In genomic region chr19:46413262-46414031, GRCh38 we compare ENCODE assay signal across 1 cellular context.
TF ChIP-seq lines count a peak whose summit lies in the region.

TSS of gene CCDC8 (minus strand) at chr19:46413564. CDS start at chr19:46412810, 754 bp downstream.

TF ChIP-seq in H1, 55 proteins besides CTCF, POLR2A, EP300 and RAD21 (continued from another document):
- TF ChIP-seq RBBP5 (IDR thresholded peaks at IDR 0.05; ENCODE audit: borderline replicate concordance, low read depth, low read length) (0 out of 2 replicates have a peak, but pooled peaks have one; percentile 28), YY1 (IDR thresholded peaks at IDR 0.05; ENCODE audit: low read depth, low read length) (peak; percentile 83; the same call in 1 of the 2 replicates), MAX (IDR thresholded peaks at IDR 0.05) (0 out of 2 replicates have a peak, but pooled peaks have one; percentile 50), SP2 (IDR thresholded peaks at IDR 0.05; ENCODE audit: low read length) (peak; percentile 44), CTBP2 (IDR thresholded peaks at IDR 0.05; ENCODE audit: borderline replicate concordance, insufficient read depth, insufficient read length, low read length) (peak; percentile 77), ASH2L (IDR thresholded peaks at IDR 0.05; ENCODE audit: low read length) (peak; percentile 73), CREB1 (IDR thresholded peaks at IDR 0.05) (peak; percentile 44), E2F6 (IDR thresholded peaks at IDR 0.05) (peak; percentile 24; the same call in 1 of the 2 replicates), SAP30 (IDR thresholded peaks at IDR 0.05; ENCODE audit: insufficient read depth, insufficient replicate concordance, low read length) (no peak), RNF2 (IDR thresholded peaks at IDR 0.05; ENCODE audit: borderline replicate concordance, low read depth, low read length, missing control alignments, poor library complexity, severe bottlenecking) (no peak), JUN (IDR thresholded peaks at IDR 0.05; ENCODE audit: low read depth, low read length) (no peak), CHD7 (IDR thresholded peaks at IDR 0.05; ENCODE audit: insufficient replicate concordance, low read length) (no peak), SP1 (IDR thresholded peaks at IDR 0.05; ENCODE audit: low read depth, low read length) (peak; percentile 91), TAF1 (IDR thresholded peaks at IDR 0.05; ENCODE audit: low read depth, low read length) (peak; percentile 82), CHD1 (IDR thresholded peaks at IDR 0.05; ENCODE audit: low read depth, low read length) (no peak), BCL11A (IDR thresholded peaks at IDR 0.05; ENCODE audit: low read depth in 2 of 2, low read length in 2 of 2) (no peak), EGR1 (IDR thresholded peaks at IDR 0.05; ENCODE audit: borderline replicate concordance, low read depth, low read length) (0 out of 2 replicates have a peak, but pooled peaks have one; percentile 2), POU5F1 (IDR thresholded peaks at IDR 0.05; ENCODE audit: low read depth, low read length) (no peak), PHF8 (conservative IDR thresholded peaks at IDR 0.05; ENCODE audit: low read depth, low read length) (peak; percentile 60), TBP (IDR thresholded peaks at IDR 0.05; ENCODE audit: low read depth, low read length) (peak; percentile 81; the same call in 1 of the 2 replicates), GTF2F1 (IDR thresholded peaks at IDR 0.05; ENCODE audit: borderline replicate concordance, low read depth, low read length) (no peak), JUND (IDR thresholded peaks at IDR 0.05; ENCODE audit: low read length) (no peak), KDM4A (IDR thresholded peaks at IDR 0.05; ENCODE audit: low read depth, low read length, severe bottlenecking) (peak; percentile 28)
